Comparison of ENCODE assay signal across 1 cellular context in the genomic region with DNA sequence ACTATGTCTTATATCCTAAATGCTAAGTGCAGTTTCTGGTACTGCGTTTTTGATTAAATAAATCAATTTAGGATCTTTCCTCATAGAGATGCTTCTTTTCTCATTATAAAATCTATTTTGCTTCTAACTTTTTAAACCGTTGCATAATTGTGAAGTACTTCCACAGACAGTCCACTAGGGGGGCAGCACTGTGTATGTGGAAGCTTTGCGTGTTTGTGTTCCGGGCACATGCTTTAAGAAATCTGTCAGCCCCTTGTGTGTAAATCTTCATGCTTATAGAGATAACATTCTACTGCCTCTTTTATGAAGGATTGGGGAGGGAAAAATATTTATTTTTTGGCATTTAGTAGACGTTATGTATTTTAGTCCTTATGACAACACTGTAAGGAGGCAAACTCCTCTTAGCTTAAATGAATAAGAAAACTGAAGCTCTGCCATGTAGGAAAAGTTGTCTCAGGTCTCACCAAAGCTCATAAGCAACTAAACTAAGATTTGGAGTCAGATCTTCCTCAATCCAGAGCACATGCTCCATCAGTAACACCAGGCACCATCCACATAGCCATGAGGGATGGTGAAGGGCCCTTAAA.
TF ChIP-seq lines count a peak whose summit lies in the region.

No MANE protein-coding gene starts in this region.

TF ChIP-seq in GM23338, 12 proteins besides CTCF, POLR2A, EP300 and RAD21 (continued from another document):
- TF ChIP-seq NANOG (IDR thresholded peaks at IDR 0.05; ENCODE audit: borderline replicate concordance) = no peak
- TF ChIP-seq EZH2 (IDR thresholded peaks at IDR 0.05; ENCODE audit: low read depth, unreplicated experiment) = no peak
- TF ChIP-seq JUNB (IDR thresholded peaks at IDR 0.05; ENCODE audit: unreplicated experiment) = no peak
- no peak for TF ChIP-seq ZNF331 (CRISPR knock-in tag; IDR thresholded peaks at IDR 0.05; ENCODE audit: low read depth)
- TF ChIP-seq ZNF114 (CRISPR knock-in tag; IDR thresholded peaks at IDR 0.05) = no peak
- TF ChIP-seq, protein P1, sequence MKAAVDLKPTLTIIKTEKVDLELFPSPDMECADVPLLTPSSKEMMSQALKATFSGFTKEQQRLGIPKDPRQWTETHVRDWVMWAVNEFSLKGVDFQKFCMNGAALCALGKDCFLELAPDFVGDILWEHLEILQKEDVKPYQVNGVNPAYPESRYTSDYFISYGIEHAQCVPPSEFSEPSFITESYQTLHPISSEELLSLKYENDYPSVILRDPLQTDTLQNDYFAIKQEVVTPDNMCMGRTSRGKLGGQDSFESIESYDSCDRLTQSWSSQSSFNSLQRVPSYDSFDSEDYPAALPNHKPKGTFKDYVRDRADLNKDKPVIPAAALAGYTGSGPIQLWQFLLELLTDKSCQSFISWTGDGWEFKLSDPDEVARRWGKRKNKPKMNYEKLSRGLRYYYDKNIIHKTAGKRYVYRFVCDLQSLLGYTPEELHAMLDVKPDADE (IDR thresholded peaks at IDR 0.05) = no peak
- TF ChIP-seq EZH2phosphoT487 (IDR thresholded peaks at IDR 0.05; ENCODE audit: unreplicated experiment) = no peak
- no peak for TF ChIP-seq POLR2AphosphoS5 (IDR thresholded peaks at IDR 0.05; ENCODE audit: low read depth)
- TF ChIP-seq, protein P2, sequence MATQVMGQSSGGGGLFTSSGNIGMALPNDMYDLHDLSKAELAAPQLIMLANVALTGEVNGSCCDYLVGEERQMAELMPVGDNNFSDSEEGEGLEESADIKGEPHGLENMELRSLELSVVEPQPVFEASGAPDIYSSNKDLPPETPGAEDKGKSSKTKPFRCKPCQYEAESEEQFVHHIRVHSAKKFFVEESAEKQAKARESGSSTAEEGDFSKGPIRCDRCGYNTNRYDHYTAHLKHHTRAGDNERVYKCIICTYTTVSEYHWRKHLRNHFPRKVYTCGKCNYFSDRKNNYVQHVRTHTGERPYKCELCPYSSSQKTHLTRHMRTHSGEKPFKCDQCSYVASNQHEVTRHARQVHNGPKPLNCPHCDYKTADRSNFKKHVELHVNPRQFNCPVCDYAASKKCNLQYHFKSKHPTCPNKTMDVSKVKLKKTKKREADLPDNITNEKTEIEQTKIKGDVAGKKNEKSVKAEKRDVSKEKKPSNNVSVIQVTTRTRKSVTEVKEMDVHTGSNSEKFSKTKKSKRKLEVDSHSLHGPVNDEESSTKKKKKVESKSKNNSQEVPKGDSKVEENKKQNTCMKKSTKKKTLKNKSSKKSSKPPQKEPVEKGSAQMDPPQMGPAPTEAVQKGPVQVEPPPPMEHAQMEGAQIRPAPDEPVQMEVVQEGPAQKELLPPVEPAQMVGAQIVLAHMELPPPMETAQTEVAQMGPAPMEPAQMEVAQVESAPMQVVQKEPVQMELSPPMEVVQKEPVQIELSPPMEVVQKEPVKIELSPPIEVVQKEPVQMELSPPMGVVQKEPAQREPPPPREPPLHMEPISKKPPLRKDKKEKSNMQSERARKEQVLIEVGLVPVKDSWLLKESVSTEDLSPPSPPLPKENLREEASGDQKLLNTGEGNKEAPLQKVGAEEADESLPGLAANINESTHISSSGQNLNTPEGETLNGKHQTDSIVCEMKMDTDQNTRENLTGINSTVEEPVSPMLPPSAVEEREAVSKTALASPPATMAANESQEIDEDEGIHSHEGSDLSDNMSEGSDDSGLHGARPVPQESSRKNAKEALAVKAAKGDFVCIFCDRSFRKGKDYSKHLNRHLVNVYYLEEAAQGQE (IDR thresholded peaks at IDR 0.05; ENCODE audit: unreplicated experiment) = no peak
